In genomic region chr5:173016069-173016455, GRCh38 we compare ENCODE assay signal across 1 cellular context.
TF ChIP-seq lines count a peak whose summit lies in the region.

No MANE protein-coding gene starts in this region.

TF ChIP-seq in endothelial cell of umbilical vein, 7 proteins besides CTCF, POLR2A, EP300 and RAD21 (continued from another document):
- TF ChIP-seq MAX (IDR thresholded peaks at IDR 0.05; ENCODE audit: insufficient read depth, insufficient read length) = no peak
- TF ChIP-seq EZH2 (IDR thresholded peaks at IDR 0.05; ENCODE audit: borderline replicate concordance, low read depth, low read length, severe bottlenecking) = no peak
- no peak for TF ChIP-seq FOS (IDR thresholded peaks at IDR 0.05; ENCODE audit: borderline replicate concordance, insufficient read depth, low read length)
- TF ChIP-seq MYC (IDR thresholded peaks at IDR 0.05; ENCODE audit: low read depth, low read length) = no peak
- TF ChIP-seq JUN (IDR thresholded peaks at IDR 0.05; ENCODE audit: borderline replicate concordance, insufficient read depth, insufficient read length, low read depth) = no peak
